In the genomic region with DNA sequence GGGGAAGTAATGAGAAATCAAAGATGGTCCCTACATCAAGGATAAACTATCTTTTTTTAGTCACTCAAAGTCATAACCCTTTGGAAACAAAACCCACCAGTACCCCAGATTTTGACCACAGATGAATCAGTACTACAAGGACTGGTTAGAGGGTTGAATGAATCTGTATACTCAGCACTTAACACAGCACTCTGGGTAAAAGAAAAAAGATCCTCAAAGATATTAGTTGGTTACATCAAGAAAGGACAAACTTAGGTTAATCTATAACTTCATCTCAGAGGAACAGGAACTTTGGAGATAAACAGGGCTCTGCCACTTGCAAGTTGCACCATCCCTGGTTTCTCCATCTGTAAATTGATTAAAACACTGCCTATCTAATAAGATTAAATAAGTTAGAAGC, we compare ENCODE assay signal across 1 cellular context.
TF ChIP-seq lines count a peak whose summit lies in the region.

No MANE protein-coding gene starts in this region.

TF ChIP-seq in K562, 482 proteins besides CTCF, POLR2A, EP300 and RAD21:
- TF ChIP-seq MECOM (CRISPR knock-in tag; IDR thresholded peaks at IDR 0.05): no peak
- TF ChIP-seq ZNF316 (IDR thresholded peaks at IDR 0.05): peak; percentile 40
